In genomic region chr12:64212066-64212746, GRCh38 we compare ENCODE assay signal across 32 cellular contexts.
"Had no signal": no experiment of that assay in that cellular context is flagged by ENCODE, and none has a peak within 500 bp of the region (broad histone marks: within the 10 kb centered on the region; RNA-seq: fewer than 3 reads in every experiment).

No MANE protein-coding gene starts in this region.

- H3K4me3 ChIP-seq: adrenal gland, ascending aorta, breast epithelium, cardiac muscle cell, colonic mucosa, esophagus squamous epithelium, gastroesophageal sphincter, heart right ventricle, hepatocyte had no signal

- H3K4me1 ChIP-seq: adrenal gland, ascending aorta, breast epithelium, colonic mucosa, esophagus squamous epithelium, gastroesophageal sphincter, heart right ventricle had no signal

- H3K36me3 ChIP-seq: adrenal gland, breast epithelium, cardiac muscle cell, colonic mucosa had no signal

- H3K4me2 ChIP-seq: hepatocyte had no signal

- DNase-seq: activated CD4-positive, alpha-beta memory T cell treated with anti-CD3 and anti-CD28 coated beads for 36 hours; activated CD4-positive, alpha-beta T cell treated with anti-CD3 and anti-CD28 coated beads for 36 hours; activated CD4-positive, alpha-beta T cell treated with anti-CD3 and anti-CD28 coated beads, Interleukin-2, amount 10 ng/mL, durations not matched to agents 24 days and 14 days; activated CD4-positive, CD25-positive, alpha-beta regulatory T cell; activated CD4-positive, CD25-positive, alpha-beta regulatory T cell treated with anti-CD3 and anti-CD28 coated beads, Interleukin-2, amount 50 U/mL, for 72 hours; activated CD8-positive, alpha-beta memory T cell treated with anti-CD3 and anti-CD28 coated beads, Interleukin-2, amount 10 ng/mL, durations not matched to agents 7 days and 5 days; activated CD8-positive, alpha-beta memory T cell treated with anti-CD3 and anti-CD28 coated beads, Interleukin-2, amount 50 U/mL, for 4 hours; activated CD8-positive, alpha-beta T cell treated with anti-CD3 and anti-CD28 coated beads, Interleukin-2, amount 10 ng/mL, durations not matched to agents 7 days and 5 days; activated effector memory CD4-positive, alpha-beta T cell treated with anti-CD3 and anti-CD28 coated beads, Interleukin-2, amount 50 U/mL, for 16 hours; activated naive CD4-positive, alpha-beta T cell treated with anti-CD3 and anti-CD28 coated beads for 36 hours; activated naive CD8-positive, alpha-beta T cell treated with anti-CD3 and anti-CD28 coated beads for 36 hours; activated naive CD8-positive, alpha-beta T cell treated with anti-CD3 and anti-CD28 coated beads, Interleukin-2, amount 50 U/mL, for 24 hours; activated T-cell treated with anti-CD3 and anti-CD28 coated beads, Interleukin-2, amount 50 U/mL, for 1 hour; activated T-cell treated with anti-CD3 and anti-CD28 coated beads, Interleukin-2, amount 50 U/mL, for 48 hours; adrenal gland; amygdala; central memory CD4-positive, alpha-beta T cell; cerebellar nuclear complex; colonic mucosa; effector CD8-positive, alpha-beta T cell; esophagus squamous epithelium; foreskin melanocyte; heart right ventricle; T1000 had no signal

- H3K27me3 ChIP-seq: adrenal gland, ascending aorta, breast epithelium, cardiac muscle cell, colonic mucosa, esophagus squamous epithelium, gastroesophageal sphincter, heart right ventricle, hepatocyte had no signal

- H3K9me3 ChIP-seq: adrenal gland, ascending aorta, breast epithelium, colonic mucosa, esophagus squamous epithelium, gastroesophageal sphincter, heart right ventricle had no signal

- H2AFZ ChIP-seq: hepatocyte had no signal

- FAIRE-seq: endometrium, endothelial cell of umbilical vein had no signal

- H3K79me2 ChIP-seq: hepatocyte had no signal

- H3K27ac ChIP-seq: adrenal gland, ascending aorta, breast epithelium, cardiac muscle cell, colonic mucosa, epithelial cell of prostate, esophagus squamous epithelium, gastroesophageal sphincter, heart right ventricle, hepatocyte had no signal

- ATAC-seq: activated CD4-positive, alpha-beta T cell treated with anti-CD3 and anti-CD28 coated beads for 36 hours; activated CD8-positive, alpha-beta memory T cell treated with anti-CD3 and anti-CD28 coated beads, Interleukin-2, amount 10 ng/mL, durations not matched to agents 7 days and 5 days; activated CD8-positive, alpha-beta T cell treated with anti-CD3 and anti-CD28 coated beads, Interleukin-2, amount 10 ng/mL, durations not matched to agents 7 days and 5 days; activated naive CD8-positive, alpha-beta T cell treated with anti-CD3 and anti-CD28 coated beads, Interleukin-2, amount 50 U/mL, for 24 hours; gastroesophageal sphincter; heart right ventricle had no signal
